In genomic region chr3:161943801-161944200, GRCh38 we compare ENCODE assay signal across 4 cellular contexts.
TF ChIP-seq lines count a peak whose summit lies in the region.

No MANE protein-coding gene starts in this region.

TF ChIP-seq in A549, 52 proteins besides CTCF, POLR2A, EP300 and RAD21:
- TF ChIP-seq CEBPB (IDR thresholded peaks at IDR 0.05): peak; percentile 22 to 45; a peak in 2 of 4 replicates

TF ChIP-seq in IMR-90, 13 proteins besides CTCF, POLR2A, EP300 and RAD21:
- peak; percentile 54 for TF ChIP-seq CEBPB (IDR thresholded peaks at IDR 0.05; ENCODE audit: low read depth, low read length)

TF ChIP-seq in H1, 55 proteins besides CTCF, POLR2A, EP300 and RAD21:
- 0 out of 2 replicates have a peak, but pooled peaks have one; percentile 35 for TF ChIP-seq CEBPB (IDR thresholded peaks at IDR 0.05; ENCODE audit: low read depth, low read length)

TF ChIP-seq in HepG2, 621 proteins besides CTCF, POLR2A, EP300 and RAD21:
- TF ChIP-seq CEBPB (IDR thresholded peaks at IDR 0.05; ENCODE audit: borderline replicate concordance, low read depth, low read length): peak; percentile 68; the same call in 1 of the 2 replicates
